ENCODE assay signal across 8 cellular contexts in genomic region chr21:43864313-43864805, GRCh38. TPM values are rescaled to one million over a fixed set of nuclear protein-coding genes. Genes with fewer than 3 reads are reported as not detected.
A peak's percentile ranks its signal among the peaks of the same experiment; 100 is the strongest.
DNase-seq lines count a peak whose midpoint lies in the region; ATAC-seq and TF ChIP-seq lines count a peak whose summit lies in the region.

No MANE protein-coding gene starts in this region.

- peak overlapping the region; percentile 93 for H3K4me3 ChIP-seq in ovary

- ATAC-seq in foreskin keratinocyte, result peak; percentile 42

- intact Hi-C loops in ovary (cut with DNase I), result loop anchor here in 1 of 4 donors (10.0 kb wide), 1 partner anchor 70 kb away; no protein-coding TSS in a partner anchor

- TF ChIP-seq CTCF in foreskin keratinocyte (conservative IDR thresholded peaks at IDR 0.05) (no peak), ovary (IDR thresholded peaks at IDR 0.05) (no peak)

- H3K4me1 ChIP-seq in foreskin keratinocyte (peaks cover 4% of the 10 kb centered on the region), ovary (ENCODE audit: insufficient read depth) (peaks cover 14% of the 10 kb centered on the region)

- H3K36me3 ChIP-seq in ovary, result no peaks in the 10 kb centered on the region

- no peak for TF ChIP-seq POLR2A in ovary (IDR thresholded peaks at IDR 0.05)

- TF ChIP-seq EP300 in ovary (IDR thresholded peaks at IDR 0.05), result no peak

- no peak overlapping the region for H3K27ac ChIP-seq in foreskin keratinocyte
- H3K27ac ChIP-seq in ovary, result peak overlapping the region; percentile 50 to 89

- WGBS in ovary, 3 donors, result 0 to 1% (median 0%) methylated on average over 21 to 61 of the region's 61 CpGs

- no peaks in the 10 kb centered on the region for H3K9me3 ChIP-seq in ovary

- DNase-seq in DMS79 treated with DMSO at 0.1 percent for 48 hours (lab: John Stamatoyannopoulos, UW) (peak; percentile 40), DMS79 (lab: John Stamatoyannopoulos, UW) (no peak), NCI-H1930 (lab: John Stamatoyannopoulos, UW) (peak; percentile 22 to 56), activated T-cell treated with anti-CD3 and anti-CD28 coated beads for 48 hours (ENCODE audit: low read depth) (peak; percentile 27), foreskin keratinocyte (peak in 1 of 2 donors; percentile 32), ovary (peak; percentile 33 to 71 (median 56)), amniotic stem cell (lab: John Stamatoyannopoulos, UW) (no peak), GF-D8 (lab: John Stamatoyannopoulos, UW) (no peak)

- H3K27me3 ChIP-seq in foreskin keratinocyte (peaks cover 5% of the 10 kb centered on the region), ovary (no peaks in the 10 kb centered on the region)

RNA-seq across cellular contexts. Expression of gene AGPAT3, which starts 0.7 kb away (rescaled TPM):
- total RNA-seq in foreskin keratinocyte, result 40.3 and 41.6 TPM in 2 replicates
- 18.6 and 21.0 TPM in 2 replicates for polyA plus RNA-seq in foreskin keratinocyte
- total RNA-seq in ovary, result 10 to 100 TPM; 14.2 to 42.1 (median 34.5) TPM
- polyA plus RNA-seq in ovary, result 10 to 100 TPM; 11.6 to 21.8 TPM

Comparison
In these comparisons a context has a peak if more than half of its experiments do, and no peak if none do; other contexts are left out.
1. DNase-seq: peak in DMS79 treated with DMSO at 0.1 percent for 48 hours (single experiment), NCI-H1930 (2 of 2), activated T-cell treated with anti-CD3 and anti-CD28 coated beads for 48 hours (single experiment) and ovary (5 of 5); none in DMS79 (single experiment), amniotic stem cell (single experiment) and GF-D8 (single experiment).